Comparison of ENCODE assay signal across 8 cellular contexts in the genomic region with DNA sequence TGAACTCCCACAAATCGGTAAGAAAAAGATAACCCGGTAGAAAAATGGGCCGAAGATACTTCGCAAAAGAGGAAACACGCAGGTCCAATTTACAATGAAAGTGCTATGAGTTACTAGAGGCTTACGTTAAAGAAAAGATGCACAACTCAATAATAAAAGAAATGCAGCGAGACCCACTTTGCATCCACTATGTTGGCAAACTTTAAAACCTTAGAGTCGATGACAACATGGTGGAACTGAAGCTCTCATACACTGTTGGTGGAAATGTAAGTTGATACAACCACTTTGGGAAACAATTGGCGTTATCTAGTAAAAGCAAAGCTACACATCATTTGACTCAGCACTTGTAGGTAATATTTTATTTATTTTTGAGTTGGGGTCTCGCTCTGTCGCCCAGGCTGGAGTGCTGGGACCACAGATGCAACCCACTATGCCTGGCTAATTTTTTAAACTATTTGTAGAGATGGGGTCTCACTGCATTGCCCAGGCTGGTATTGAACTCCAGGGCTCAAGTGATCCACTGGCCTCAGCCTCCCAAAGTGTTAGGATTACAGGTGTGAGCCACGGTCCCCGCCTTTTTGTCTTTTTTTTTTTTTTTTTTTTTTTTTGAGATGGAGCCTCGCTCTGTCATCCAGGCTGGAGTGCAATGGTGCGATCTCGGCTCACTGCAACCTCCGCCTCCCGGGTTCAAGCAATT. TPM values are rescaled to one million over a fixed set of nuclear protein-coding genes. Genes with fewer than 3 reads are reported as not detected.
DNase-seq lines count a peak whose midpoint lies in the region; ATAC-seq, FAIRE-seq and TF ChIP-seq lines count a peak whose summit lies in the region.

No MANE protein-coding gene starts in this region.

- TF ChIP-seq CTCF in astrocyte (IDR thresholded peaks at IDR 0.05; ENCODE audit: insufficient read depth, low read depth, low read length) (no peak), lower lobe of right lung (IDR thresholded peaks at IDR 0.05) (no peak), upper lobe of left lung (IDR thresholded peaks at IDR 0.05) (no peak)

- intact Hi-C loops in lower lobe of right lung (cut with DNase I) = no loop called here

- H3K27me3 ChIP-seq in astrocyte (ENCODE audit: insufficient read depth, low read length) (no peaks in the 10 kb centered on the region), lower lobe of right lung (ENCODE audit: low read depth) (no peaks in the 10 kb centered on the region), upper lobe of left lung (no peaks in the 10 kb centered on the region)

- H3K36me3 ChIP-seq in astrocyte (ENCODE audit: insufficient read depth, low read length) (peaks cover 1% of the 10 kb centered on the region), lower lobe of right lung (peaks cover 25% of the 10 kb centered on the region), upper lobe of left lung (peaks cover 5 to 24% (median 13%) of the 10 kb centered on the region in 4 donors)

- H3K36me3 Mint-ChIP-seq in activated naive CD4-positive, alpha-beta T cell treated with anti-CD3 and anti-CD28 coated beads, Interleukin-2, amount 50 U/mL, for 24 hours = peaks cover 5% of the 10 kb centered on the region
- no peaks in the 10 kb centered on the region for H3K36me3 Mint-ChIP-seq in astrocyte (ENCODE audit: low read depth, unreplicated experiment)

- WGBS in upper lobe of left lung, 2 donors = 62 to 63% methylated on average over 18 of the region's 18 CpGs

- peak overlapping the region; percentile 99 for H3K27ac Mint-ChIP-seq in activated naive CD4-positive, alpha-beta T cell treated with anti-CD3 and anti-CD28 coated beads, Interleukin-2, amount 50 U/mL, for 24 hours
- H3K27ac Mint-ChIP-seq in astrocyte (ENCODE audit: unreplicated experiment) = peak overlapping the region; percentile 83

- peaks cover 12% of the 10 kb centered on the region for H3K4me1 ChIP-seq in astrocyte (ENCODE audit: insufficient read depth, low read length)
- peaks cover 23% of the 10 kb centered on the region for H3K4me1 ChIP-seq in lower lobe of right lung
- H3K4me1 ChIP-seq in upper lobe of left lung = peaks cover 15 to 28% (median 16%) of the 10 kb centered on the region in 4 donors

- ATAC-seq in lower lobe of right lung (no peak), upper lobe of left lung (ENCODE audit: low FRiP score in 2 of 2) (no peak)

- peak overlapping the region; percentile 78 for H2AFZ ChIP-seq in astrocyte (ENCODE audit: low read depth, low read length)

- peak overlapping the region; percentile 97 for H3K4me3 Mint-ChIP-seq in activated naive CD4-positive, alpha-beta T cell treated with anti-CD3 and anti-CD28 coated beads, Interleukin-2, amount 50 U/mL, for 24 hours
- H3K4me3 Mint-ChIP-seq in astrocyte (ENCODE audit: unreplicated experiment) = peak overlapping the region; percentile 95

- peak overlapping the region; percentile 92 for H3K4me2 ChIP-seq in astrocyte (ENCODE audit: low read length)

- TF ChIP-seq POLR2A in upper lobe of left lung (IDR thresholded peaks at IDR 0.05) = no peak

- no peak for TF ChIP-seq EP300 in upper lobe of left lung (IDR thresholded peaks at IDR 0.05)

- H3K9me3 Mint-ChIP-seq in activated naive CD4-positive, alpha-beta T cell treated with anti-CD3 and anti-CD28 coated beads, Interleukin-2, amount 50 U/mL, for 24 hours = no peaks in the 10 kb centered on the region
- H3K9me3 Mint-ChIP-seq in astrocyte (ENCODE audit: unreplicated experiment) = no peaks in the 10 kb centered on the region

- H3K27ac ChIP-seq in astrocyte (ENCODE audit: low read depth, low read length) (peak overlapping the region; percentile 88), lower lobe of right lung (peak overlapping the region; percentile 89), upper lobe of left lung (peak overlapping the region; percentile 85 to 93 (median 88))

- H4K20me1 ChIP-seq in astrocyte (ENCODE audit: insufficient read depth, low read length) = no peaks in the 10 kb centered on the region

- no peak for DNase-seq in activated naive CD4-positive, alpha-beta T cell treated with anti-CD3 and anti-CD28 coated beads, Interleukin-2, amount 50 U/mL, for 16 hours
- no peak for DNase-seq in astrocyte (ENCODE audit: low read depth)
- no peak for DNase-seq in lower lobe of right lung
- no peak for DNase-seq in upper lobe of left lung
- no peak for DNase-seq in NK-92 (lab: John Stamatoyannopoulos, UW; ENCODE audit: unreplicated experiment)
- DNase-seq in NOMO-1 treated with DMSO at 0.1 percent for 48 hours (lab: John Stamatoyannopoulos, UW; ENCODE audit: unreplicated experiment) = no peak
- DNase-seq in dedifferentiated amniotic fluid mesenchymal stem cell (ENCODE audit: extremely low spot score) = no peak

- peak overlapping the region; percentile 79 for H3K4me3 ChIP-seq in astrocyte (ENCODE audit: insufficient read depth, low read depth, low read length)
- H3K4me3 ChIP-seq in lower lobe of right lung = peak overlapping the region; percentile 99
- H3K4me3 ChIP-seq in upper lobe of left lung = peak overlapping the region; percentile 71 to 100 (median 84)

- H3K4me1 Mint-ChIP-seq in activated naive CD4-positive, alpha-beta T cell treated with anti-CD3 and anti-CD28 coated beads, Interleukin-2, amount 50 U/mL, for 24 hours = peaks cover 37% of the 10 kb centered on the region
- peaks cover 4% of the 10 kb centered on the region for H3K4me1 Mint-ChIP-seq in astrocyte (ENCODE audit: low read depth, unreplicated experiment)

- peaks cover 33% of the 10 kb centered on the region for H3K79me2 ChIP-seq in astrocyte (ENCODE audit: insufficient read depth, low read length)

- peak; percentile 45 for FAIRE-seq in astrocyte (lab: Jason Lieb, UNC)

- H3K9me3 ChIP-seq in astrocyte (ENCODE audit: insufficient read depth, low read depth, low read length) = no peaks in the 10 kb centered on the region
- H3K9me3 ChIP-seq in lower lobe of right lung = no peaks in the 10 kb centered on the region
- H3K9me3 ChIP-seq in upper lobe of left lung = no peaks in the 10 kb centered on the region

- no peaks in the 10 kb centered on the region for H3K27me3 Mint-ChIP-seq in activated naive CD4-positive, alpha-beta T cell treated with anti-CD3 and anti-CD28 coated beads, Interleukin-2, amount 50 U/mL, for 24 hours
- no peaks in the 10 kb centered on the region for H3K27me3 Mint-ChIP-seq in astrocyte (ENCODE audit: low read depth, unreplicated experiment)

- peak overlapping the region; percentile 93 for H3K9ac ChIP-seq in astrocyte (ENCODE audit: low read length)

RNA-seq across cellular contexts. Expression of a gene that starts 0.7 kb away (rescaled TPM):
- total RNA-seq in astrocyte (12.8 and 13.7 TPM in 2 replicates), lower lobe of right lung (16.1 TPM), upper lobe of left lung (10 to 100 TPM in 4 of 6 donors, 1 to 10 TPM in 2; 9.4 to 20.8 (median 14.9) TPM)

RNA-seq across cellular contexts. Expression of a gene that starts 10.9 kb away (rescaled TPM):
- total RNA-seq in astrocyte = 24.5 and 25.5 TPM in 2 replicates
- 25.9 TPM for total RNA-seq in lower lobe of right lung
- total RNA-seq in upper lobe of left lung = 10 to 100 TPM; 10.1 to 29.6 (median 18.5) TPM

RNA-seq across cellular contexts. Expression of a gene that starts 12.8 kb away (rescaled TPM):
- total RNA-seq in astrocyte (not detected in 2 replicates), lower lobe of right lung (2.2 TPM), upper lobe of left lung (1 to 10 TPM in 4 of 6 donors, under 1 TPM in 1, not detected in 1; 0.89 to 8.8 (median 2.4) TPM)

RNA-seq across cellular contexts. Expression of a gene that starts 20.6 kb away (rescaled TPM):
- total RNA-seq in astrocyte = 70.2 and 71.6 TPM in 2 replicates
- total RNA-seq in lower lobe of right lung = 56.7 TPM
- total RNA-seq in upper lobe of left lung = 10 to 100 TPM; 41.9 to 81.2 (median 60.2) TPM

RNA-seq across cellular contexts. Expression of a gene that starts 38.0 kb away (rescaled TPM):
- 5.5 and 14.5 TPM in 2 replicates for total RNA-seq in astrocyte
- total RNA-seq in lower lobe of right lung = 47.5 TPM
- 100 to 1,000 TPM in 2 of 6 donors, 10 to 100 TPM in 4; 21.0 to 129 (median 70.1) TPM for total RNA-seq in upper lobe of left lung
